ENCODE assay signal across 8 cellular contexts in genomic region chr14:51652168-51653095, GRCh38. TPM values are rescaled to one million over a fixed set of nuclear protein-coding genes. Genes with fewer than 3 reads are reported as not detected.
DNase-seq lines count a peak whose midpoint lies in the region; ATAC-seq, FAIRE-seq and TF ChIP-seq lines count a peak whose summit lies in the region.

No MANE protein-coding gene starts in this region.

- no peaks in the 10 kb centered on the region for H3K36me3 ChIP-seq in neural progenitor cell

- peak; percentile 60 for DNase-seq in G401 (ENCODE audit: low spot score)
- peak; percentile 33 for DNase-seq in HuH-7 (ENCODE audit: low spot score)
- DNase-seq in activated T-cell treated with anti-CD3 and anti-CD28 coated beads, Interleukin-2, amount 50 U/mL, for 24 hours = no peak
- DNase-seq in fibroblast of the aortic adventitia (ENCODE audit: low read depth) = peak; percentile 33
- peak; percentile 73 for DNase-seq in neural progenitor cell (ENCODE audit: low spot score)
- DNase-seq in urothelium cell line (ENCODE audit: low spot score) = no peak
- no peak for DNase-seq in T1000 (lab: John Stamatoyannopoulos, UW)

- H3F3A ChIP-seq in neural progenitor cell (ENCODE audit: low read depth) = peaks cover 34% of the 10 kb centered on the region

- H3K9me3 Mint-ChIP-seq in activated T-cell treated with anti-CD3 and anti-CD28 coated beads, Interleukin-2, amount 50 U/mL, for 24 hours = no peaks in the 10 kb centered on the region
- H3K9me3 Mint-ChIP-seq in neural progenitor cell = no peaks in the 10 kb centered on the region

- peaks cover 37% of the 10 kb centered on the region for H3K27me3 Mint-ChIP-seq in activated T-cell treated with anti-CD3 and anti-CD28 coated beads, Interleukin-2, amount 50 U/mL, for 24 hours
- peaks cover 2% of the 10 kb centered on the region for H3K27me3 Mint-ChIP-seq in neural progenitor cell (ENCODE audit: insufficient read depth, low read depth)

- FAIRE-seq in urothelium cell line (lab: Jason Lieb, UNC) = peak; percentile 74

- peak; percentile 43 for ATAC-seq in GM21515 (IDR thresholded peaks at IDR 0.05; ENCODE audit: unreplicated experiment)

- TF ChIP-seq CTCF in fibroblast of the aortic adventitia (IDR thresholded peaks at IDR 0.05; ENCODE audit: insufficient read depth, low read length) (no peak), neural progenitor cell (IDR thresholded peaks at IDR 0.05) (peak; percentile 2)

- H3K4me2 ChIP-seq in neural progenitor cell = peak overlapping the region; percentile 88

- H3K4me3 ChIP-seq in fibroblast of the aortic adventitia (ENCODE audit: low read depth, low read length) = peak overlapping the region; percentile 94
- H3K4me3 ChIP-seq in neural progenitor cell = peak overlapping the region; percentile 80

- in situ Hi-C loops in G401 (cut with HindIII; ENCODE audit: low sequenced_read_pairs) = no loop called here

- H3K9ac ChIP-seq in neural progenitor cell = peak overlapping the region; percentile 47

- no peaks in the 10 kb centered on the region for H3K9me3 ChIP-seq in neural progenitor cell (ENCODE audit: low read depth)

- peak overlapping the region; percentile 82 for H3K4me3 Mint-ChIP-seq in activated T-cell treated with anti-CD3 and anti-CD28 coated beads, Interleukin-2, amount 50 U/mL, for 24 hours
- H3K4me3 Mint-ChIP-seq in neural progenitor cell = peak overlapping the region; percentile 98

- H3K79me2 ChIP-seq in neural progenitor cell (ENCODE audit: low read depth) = peaks cover 54% of the 10 kb centered on the region

- H2AFZ ChIP-seq in neural progenitor cell (replicated peaks) = peak overlapping the region; percentile 64

- H3K36me3 Mint-ChIP-seq in activated T-cell treated with anti-CD3 and anti-CD28 coated beads, Interleukin-2, amount 50 U/mL, for 24 hours (ENCODE audit: low read depth) = no peaks in the 10 kb centered on the region
- peaks cover 5% of the 10 kb centered on the region for H3K36me3 Mint-ChIP-seq in neural progenitor cell

- H3K27ac ChIP-seq in neural progenitor cell = peak overlapping the region; percentile 81

- H3K4me1 ChIP-seq in neural progenitor cell = peaks cover 23% of the 10 kb centered on the region

- peak overlapping the region; percentile 57 for H3K27ac Mint-ChIP-seq in activated T-cell treated with anti-CD3 and anti-CD28 coated beads, Interleukin-2, amount 50 U/mL, for 24 hours
- peak overlapping the region; percentile 85 for H3K27ac Mint-ChIP-seq in neural progenitor cell

- no peaks in the 10 kb centered on the region for H3K27me3 ChIP-seq in neural progenitor cell

- H4K20me1 ChIP-seq in neural progenitor cell (ENCODE audit: low read depth) = no peaks in the 10 kb centered on the region

- H3K4me1 Mint-ChIP-seq in activated T-cell treated with anti-CD3 and anti-CD28 coated beads, Interleukin-2, amount 50 U/mL, for 24 hours (ENCODE audit: low read depth) = peaks cover 26% of the 10 kb centered on the region
- peaks cover 31% of the 10 kb centered on the region for H3K4me1 Mint-ChIP-seq in neural progenitor cell

RNA-seq across cellular contexts. Expression of gene FRMD6, which starts 0.7 kb away (rescaled TPM):
- 1.4 and 1.5 TPM in 2 replicates for total RNA-seq in G401 (2014; rRNA removed; shearing (Covaris generic))
- total RNA-seq in fibroblast of the aortic adventitia (ENCODE audit: low replicate concordance) = 192 and 257 TPM in 2 replicates
- 20.6 and 24.4 TPM in 2 replicates for total RNA-seq in neural progenitor cell (ENCODE audit: low replicate concordance)

Comparison
In these comparisons a context has a peak if more than half of its experiments do, and no peak if none do; other contexts are left out.
1. DNase-seq: peak in G401 (single experiment), HuH-7 (single experiment), fibroblast of the aortic adventitia (single experiment) and neural progenitor cell (single experiment); none in activated T-cell treated with anti-CD3 and anti-CD28 coated beads, Interleukin-2, amount 50 U/mL, for 24 hours (single experiment), urothelium cell line (single experiment) and T1000 (single experiment).